ENCODE assay signal across 9 cellular contexts in the genomic region with DNA sequence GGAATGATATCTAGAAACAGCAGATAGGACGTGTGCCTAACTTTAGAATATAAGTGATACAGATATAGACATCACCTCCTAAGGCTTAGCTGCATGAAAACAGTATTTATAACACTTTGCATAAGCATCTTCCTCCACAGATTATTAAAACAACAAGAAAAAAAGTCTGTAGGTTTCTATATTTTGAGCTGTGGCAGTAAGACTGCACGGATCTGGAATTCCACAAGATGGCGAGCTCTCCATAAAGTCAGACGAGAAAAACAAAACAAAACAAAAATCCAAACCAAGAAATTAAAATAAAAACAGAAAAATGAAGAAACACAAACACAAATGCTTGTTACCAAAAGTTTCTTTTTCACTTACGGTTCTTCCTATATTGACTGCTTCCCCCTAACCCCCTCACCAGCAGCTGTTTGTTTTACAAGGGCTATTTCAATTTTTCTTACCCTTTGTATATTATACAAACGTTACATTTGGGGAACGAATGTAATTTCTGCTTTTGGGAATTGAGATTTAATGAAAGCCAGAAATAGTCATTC.
A peak's percentile ranks its signal among the peaks of the same experiment; 100 is the strongest.
DNase-seq lines count a peak whose midpoint lies in the region; ATAC-seq, FAIRE-seq and TF ChIP-seq lines count a peak whose summit lies in the region.
"Had no signal": no experiment of that assay in that cellular context is flagged by ENCODE, and none has a peak within 500 bp of the region (broad histone marks: within the 10 kb centered on the region; RNA-seq: fewer than 3 reads in every experiment).

No MANE protein-coding gene starts in this region.

- H3K79me2 ChIP-seq in ACC112 (ENCODE audit: control insufficient read depth, insufficient read depth, low read length, unreplicated experiment) (no peaks in the 10 kb centered on the region), KMS-11 (ENCODE audit: insufficient read depth, low read depth) (no peaks in the 10 kb centered on the region), keratinocyte (ENCODE audit: control insufficient read depth, insufficient read depth, low read length) (no peaks in the 10 kb centered on the region)

- H3K4me1 ChIP-seq in ACC112 (ENCODE audit: control insufficient read depth, insufficient read depth, low read length, unreplicated experiment) (peaks cover 28% of the 10 kb centered on the region), KMS-11 (ENCODE audit: low read depth, poor library complexity, severe bottlenecking) (peaks cover 15% of the 10 kb centered on the region), keratinocyte (ENCODE audit: control insufficient read depth, extremely low read depth, insufficient read depth, low read length) (peaks cover 26% of the 10 kb centered on the region), tibial artery (peaks cover 0 to 47% (median 19%) of the 10 kb centered on the region in 4 donors)

- H2AFZ ChIP-seq in ACC112 (ENCODE audit: low read length, unreplicated experiment) (peak overlapping the region; percentile 74), KMS-11 (ENCODE audit: low read depth) (peak overlapping the region; percentile 79), keratinocyte (ENCODE audit: control insufficient read depth, low read length) (no peak overlapping the region)

- no peaks in the 10 kb centered on the region for H3K36me3 ChIP-seq in ACC112 (ENCODE audit: insufficient read depth, low read length)
- no peaks in the 10 kb centered on the region for H3K36me3 ChIP-seq in KMS-11 (ENCODE audit: insufficient read depth)
- no peaks in the 10 kb centered on the region for H3K36me3 ChIP-seq in keratinocyte (ENCODE audit: control insufficient read depth in 2 of 2, extremely low read depth in 1 of 2, insufficient read depth in 2 of 2, low read length in 2 of 2)
- no peaks in the 10 kb centered on the region for H3K36me3 ChIP-seq in tibial artery

- H3K9ac ChIP-seq in KMS-11, result peak overlapping the region; percentile 51; the same call in 1 of the 2 replicates
- peak overlapping the region; percentile 48 for H3K9ac ChIP-seq in keratinocyte (ENCODE audit: control insufficient read depth, extremely low read depth, insufficient read depth, low read length)

- H4K20me1 ChIP-seq in KMS-11 (ENCODE audit: insufficient read depth) (no peaks in the 10 kb centered on the region), keratinocyte (ENCODE audit: control insufficient read depth, extremely low read depth, insufficient read depth, low read length) (no peaks in the 10 kb centered on the region)

- no peak for DNase-seq in GM10266 (ENCODE audit: extremely low spot score)
- no peak for DNase-seq in activated naive CD4-positive, alpha-beta T cell treated with anti-CD3 and anti-CD28 coated beads, Interleukin-2, amount 50 U/mL, for 72 hours (ENCODE audit: low spot score in 2 of 2)
- DNase-seq in keratinocyte (ENCODE audit: low read depth, low spot score), result no peak
- no peak for DNase-seq in tibial artery
- no peak for DNase-seq in GDM1 (lab: John Stamatoyannopoulos, UW)
- no peak for DNase-seq in NCI-H446 (lab: John Stamatoyannopoulos, UW)

- dilution Hi-C loops in keratinocyte (cut with MboI; ENCODE audit: extremely low pct_ligation_motif_present, low sequenced_read_pairs), result no loop called here

- peak; percentile 59 for TF ChIP-seq CTCF in GM10266 (IDR thresholded peaks at IDR 0.05; ENCODE audit: control insufficient read depth, insufficient read depth, low read depth, missing control alignments)
- TF ChIP-seq CTCF in KMS-11 (conservative IDR thresholded peaks at IDR 0.05; ENCODE audit: low read depth, low read length), result 0 out of 2 replicates have a peak, but pooled peaks have one; percentile 37
- peak in 2 of 3 experiments; percentile 46 to 54 for TF ChIP-seq CTCF in keratinocyte (optimal IDR thresholded peaks at IDR 0.05 in 1 of 3, IDR thresholded peaks at IDR 0.05 in 1 of 3, conservative IDR thresholded peaks at IDR 0.05 in 1 of 3; ENCODE audit: extremely low read depth in 1 of 3, insufficient read depth in 2 of 3, low read length in 3 of 3)
- peak; percentile 60 to 63 for TF ChIP-seq CTCF in tibial artery (IDR thresholded peaks at IDR 0.05)

- H3K27me3 ChIP-seq in ACC112 (ENCODE audit: insufficient read depth, low read length) (no peaks in the 10 kb centered on the region), KMS-11 (ENCODE audit: insufficient read depth, low read depth) (no peaks in the 10 kb centered on the region), keratinocyte (ENCODE audit: control insufficient read depth, extremely low read depth, insufficient read depth, low read length) (no peaks in the 10 kb centered on the region), tibial artery (no peaks in the 10 kb centered on the region)

- H3K27ac ChIP-seq in ACC112 (ENCODE audit: low read depth, low read length) (peak overlapping the region; percentile 72), KMS-11 (peak overlapping the region; percentile 71), keratinocyte (ENCODE audit: control insufficient read depth, insufficient read depth, low read length) (peak overlapping the region; percentile 62), tibial artery (peak overlapping the region; percentile 84)

- H3K4me3 ChIP-seq in ACC112 (ENCODE audit: low read depth, low read length), result peak overlapping the region; percentile 57
- H3K4me3 ChIP-seq in KMS-11 (IDR thresholded peaks at IDR 0.05; ENCODE audit: insufficient read depth, low read depth, low read length), result no peak overlapping the region
- H3K4me3 ChIP-seq in keratinocyte (ENCODE audit: control insufficient read depth in 2 of 3, extremely low read depth in 1 of 3, insufficient read depth in 2 of 3, low read depth in 1 of 3, low read length in 3 of 3), result no peak overlapping the region
- peak overlapping the region; percentile 24 to 34 for H3K4me3 ChIP-seq in tibial artery

- H3K36me3 Mint-ChIP-seq in activated naive CD4-positive, alpha-beta T cell treated with anti-CD3 and anti-CD28 coated beads, Interleukin-2, amount 50 U/mL, for 72 hours, result no peaks in the 10 kb centered on the region

- peak overlapping the region; percentile 82 to 85 for H3K27ac Mint-ChIP-seq in activated naive CD4-positive, alpha-beta T cell treated with anti-CD3 and anti-CD28 coated beads, Interleukin-2, amount 50 U/mL, for 72 hours
- H3K27ac Mint-ChIP-seq: IgD-negative memory B cell had no signal

- H3K4me2 ChIP-seq in KMS-11 (peak overlapping the region; percentile 54), keratinocyte (ENCODE audit: control insufficient read depth, extremely low read depth, insufficient read depth, low read depth, low read length) (peak overlapping the region; percentile 22)

- H3K9me1 ChIP-seq in keratinocyte (ENCODE audit: control insufficient read depth, extremely low read depth, insufficient read depth, low read length), result no peaks in the 10 kb centered on the region

- intact Hi-C loops in tibial artery (cut with DNase I; ENCODE audit: low total_unique reads), result no loop called here

- ATAC-seq in activated naive CD4-positive, alpha-beta T cell treated with anti-CD3 and anti-CD28 coated beads, Interleukin-2, amount 50 U/mL, for 72 hours, result no peak

- H3K9me3 ChIP-seq in keratinocyte (ENCODE audit: control insufficient read depth, low read depth, low read length) (no peaks in the 10 kb centered on the region), tibial artery (no peaks in the 10 kb centered on the region)

- peak; percentile 29 for FAIRE-seq in keratinocyte (lab: Jason Lieb, UNC)

- H3K9me3 Mint-ChIP-seq in activated naive CD4-positive, alpha-beta T cell treated with anti-CD3 and anti-CD28 coated beads, Interleukin-2, amount 50 U/mL, for 72 hours, result no peaks in the 10 kb centered on the region

Comparison
In these comparisons a context has a peak if more than half of its experiments do, and no peak if none do; other contexts are left out.
1. H3K4me3 ChIP-seq: peak in ACC112 (single experiment) and tibial artery (2 of 2); none in KMS-11 (single experiment) and keratinocyte (0 of 3).
2. Peak in every context shown above with its lines, with median percentiles within 50 percentile points of each other: H3K27ac ChIP-seq and CTCF ChIP-seq.